ENCODE assay signal across 8 cellular contexts in the genomic region with DNA sequence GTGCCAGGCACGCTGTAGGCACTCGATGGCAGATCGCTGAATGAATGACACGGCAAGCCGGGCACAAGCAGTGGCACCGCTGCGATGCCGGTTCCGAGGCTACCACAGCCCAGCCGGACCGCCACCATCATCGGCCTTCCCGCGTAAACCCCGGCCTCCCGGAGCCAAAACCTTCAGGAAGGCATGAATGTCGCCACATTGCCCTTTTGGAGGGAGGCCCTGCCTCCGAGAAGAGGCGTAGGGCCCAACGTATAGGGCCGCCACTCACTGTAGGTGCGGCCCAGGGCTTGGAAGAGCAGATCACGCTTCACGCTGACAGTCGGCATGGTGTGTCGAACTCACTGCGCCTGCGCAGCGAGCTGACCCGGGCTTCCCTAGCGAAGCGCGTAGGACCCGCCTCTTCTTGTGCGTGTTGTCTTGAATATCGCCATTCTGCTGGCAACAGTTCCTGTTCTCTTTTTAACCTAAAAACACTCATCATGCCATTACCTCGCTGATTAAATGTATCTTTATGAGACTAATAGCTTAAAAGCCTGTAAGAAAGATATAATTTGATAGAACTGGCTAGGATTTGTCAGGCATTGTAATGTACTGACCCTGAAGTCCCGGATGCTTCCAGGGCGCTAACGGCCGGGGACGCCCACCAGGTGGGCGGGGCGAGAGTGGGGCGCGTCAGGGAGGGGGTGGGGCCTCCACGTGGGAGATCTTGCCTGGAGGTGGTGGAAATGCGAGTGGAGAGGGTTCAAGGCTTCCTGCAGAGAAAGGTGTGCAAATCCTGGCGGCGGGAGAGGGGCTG. TPM values are rescaled to one million over a fixed set of nuclear protein-coding genes. Genes with fewer than 3 reads are reported as not detected.
DNase-seq lines count a peak whose midpoint lies in the region; ATAC-seq, FAIRE-seq and TF ChIP-seq lines count a peak whose summit lies in the region.

A gene (minus strand): TSS at position 345 of the 796 bp plus-strand sequence. CDS start 19 bp downstream, at position 326.

- no peaks in the 10 kb centered on the region for H3K9me2 ChIP-seq in SU-DHL-6 (replicated peaks; ENCODE audit: insufficient read depth, low read length)

- H3K4me3 ChIP-seq in SU-DHL-6 (ENCODE audit: insufficient read depth, low read length, poor library complexity, severe bottlenecking) (peak within 1 kb of the TSS; percentile 79), pancreas (peak within 1 kb of the TSS; percentile 91 to 100 (median 98)), tibial artery (peak within 1 kb of the TSS; percentile 84 to 88)

- no peaks in the 10 kb centered on the region for H3K36me3 Mint-ChIP-seq in activated naive CD8-positive, alpha-beta T cell treated with anti-CD3 and anti-CD28 coated beads, Interleukin-2, amount 10 ng/mL, durations not matched to agents 7 days and 5 days

- H4K20me1 ChIP-seq in SU-DHL-6 (ENCODE audit: low read depth, low read length) = no peaks in the 10 kb centered on the region

- peak within 1 kb of the TSS; percentile 99 for H3K4me2 ChIP-seq in SU-DHL-6 (ENCODE audit: low read depth, low read length, poor library complexity, severe bottlenecking)

- peaks cover 54% of the 10 kb centered on the region for H3K79me2 ChIP-seq in SU-DHL-6 (ENCODE audit: insufficient read depth, low read length)

- H3K27me3 ChIP-seq in SU-DHL-6 (ENCODE audit: low read length) (no peaks in the 10 kb centered on the region), pancreas (no peaks in the 10 kb centered on the region), tibial artery (no peaks in the 10 kb centered on the region)

- intact Hi-C loops in Right ventricle myocardium inferior (cut with DNase I) = no loop called here
- intact Hi-C loops in pancreas (cut with DNase I) = no loop called here
- intact Hi-C loops in tibial artery (cut with DNase I; ENCODE audit: low total_unique reads) = no loop called here

- peak within 1 kb of the TSS; percentile 98 for H3K4me3 Mint-ChIP-seq in activated naive CD8-positive, alpha-beta T cell treated with anti-CD3 and anti-CD28 coated beads, Interleukin-2, amount 10 ng/mL, durations not matched to agents 7 days and 5 days

- peak within 1 kb of the TSS; percentile 52 for H2AFZ ChIP-seq in SU-DHL-6 (ENCODE audit: low read depth, low read length, severe bottlenecking)

- peaks cover 20% of the 10 kb centered on the region for H3K4me1 Mint-ChIP-seq in activated naive CD8-positive, alpha-beta T cell treated with anti-CD3 and anti-CD28 coated beads, Interleukin-2, amount 10 ng/mL, durations not matched to agents 7 days and 5 days

- ATAC-seq in HG02678 (IDR thresholded peaks at IDR 0.05; ENCODE audit: unreplicated experiment) (peak; percentile 88), Right ventricle myocardium inferior (peak; percentile 98), pancreas (peak; percentile 97 to 99 (median 97))
- peak; percentile 95 for ATAC-seq in activated naive CD8-positive, alpha-beta T cell treated with anti-CD3 and anti-CD28 coated beads, Interleukin-2, amount 10 ng/mL, durations not matched to agents 7 days and 5 days (ENCODE audit: low read depth)

- FAIRE-seq in pancreas (lab: Jason Lieb, UNC) = peak; percentile 74

- H3K9me3 Mint-ChIP-seq in activated naive CD8-positive, alpha-beta T cell treated with anti-CD3 and anti-CD28 coated beads, Interleukin-2, amount 10 ng/mL, durations not matched to agents 7 days and 5 days = no peaks in the 10 kb centered on the region

- peak; percentile 94 for DNase-seq in NCI-H128 (lab: John Stamatoyannopoulos, UW; ENCODE audit: unreplicated experiment)
- DNase-seq in activated naive CD8-positive, alpha-beta T cell treated with anti-CD3 and anti-CD28 coated beads, Interleukin-2, amount 10 ng/mL, durations not matched to agents 7 days and 5 days = peak; percentile 89
- DNase-seq in Right ventricle myocardium inferior (ENCODE audit: missing footprints) = peak; percentile 99
- peak; percentile 94 to 99 (median 94) for DNase-seq in pancreas
- peak; percentile 94 to 96 for DNase-seq in tibial artery

- H3K36me3 ChIP-seq in SU-DHL-6 (ENCODE audit: low read length) (no peaks in the 10 kb centered on the region), pancreas (no peaks in the 10 kb centered on the region), tibial artery (no peaks in the 10 kb centered on the region)

- H3K9me3 ChIP-seq in SU-DHL-6 (ENCODE audit: insufficient read depth, low read length) (no peaks in the 10 kb centered on the region), pancreas (no peaks in the 10 kb centered on the region), tibial artery (no peaks in the 10 kb centered on the region)

- TF ChIP-seq POLR2A in GM10847 (IDR thresholded peaks at IDR 0.05; ENCODE audit: extremely low read depth, insufficient read length) = peak; percentile 72

- H3K27ac ChIP-seq in SU-DHL-6 (ENCODE audit: low read depth, low read length) (peak within 1 kb of the TSS; percentile 89), pancreas (peak within 1 kb of the TSS; percentile 95 to 97 (median 96)), tibial artery (peak within 1 kb of the TSS; percentile 75 to 81)

- no peaks in the 10 kb centered on the region for H3K27me3 Mint-ChIP-seq in activated naive CD8-positive, alpha-beta T cell treated with anti-CD3 and anti-CD28 coated beads, Interleukin-2, amount 10 ng/mL, durations not matched to agents 7 days and 5 days

- peak within 1 kb of the TSS; percentile 98 for H3K27ac Mint-ChIP-seq in activated naive CD8-positive, alpha-beta T cell treated with anti-CD3 and anti-CD28 coated beads, Interleukin-2, amount 10 ng/mL, durations not matched to agents 7 days and 5 days

- 0 to 1% methylated on average over 50 of the region's 50 CpGs for WGBS in pancreas, 2 donors

- peaks cover 8% of the 10 kb centered on the region for H3F3A ChIP-seq in SU-DHL-6 (ENCODE audit: insufficient read depth)

- H3K4me1 ChIP-seq in pancreas (peaks cover 4 to 25% (median 17%) of the 10 kb centered on the region in 3 donors), tibial artery (peaks cover 0 to 28% (median 22%) of the 10 kb centered on the region in 4 donors)

- TF ChIP-seq CTCF in SU-DHL-6 (IDR thresholded peaks at IDR 0.05; ENCODE audit: insufficient read depth, low read length, poor library complexity, severe bottlenecking) (no peak), pancreas (IDR thresholded peaks at IDR 0.05) (no peak), tibial artery (IDR thresholded peaks at IDR 0.05) (no peak)

- H3K9ac ChIP-seq in SU-DHL-6 (ENCODE audit: low read length) = peak within 1 kb of the TSS; percentile 95

- POLR2A ChIA-PET in activated naive CD8-positive, alpha-beta T cell treated with anti-CD3 and anti-CD28 coated beads, Interleukin-2, amount 10 ng/mL, durations not matched to agents 7 days and 5 days (lab: Charles Lee) = interaction anchor here (0.6 to 0.7 kb wide), 2 partner anchors 204 to 1176 kb away, joined by 3 read pairs; no protein-coding TSS in a partner anchor

RNA-seq across cellular contexts. Expression of the gene that starts here (rescaled TPM):
- 10 to 100 TPM; 16.6 to 17.6 TPM for total RNA-seq in activated naive CD8-positive, alpha-beta T cell treated with anti-CD3 and anti-CD28 coated beads, Interleukin-2, amount 10 ng/mL, durations not matched to agents 7 days and 5 days
- total RNA-seq in Right ventricle myocardium inferior (19.0 TPM), pancreas (10 to 100 TPM in 2 of 6 donors, 1 to 10 TPM in 4; 6.1 to 13.7 (median 8.6) TPM)
- 10 to 100 TPM in 1 of 2 donors, 1 to 10 TPM in 1; 8.6 to 12.1 TPM for polyA plus RNA-seq in pancreas

Comparison
In these comparisons a context has a peak if more than half of its experiments do, and no peak if none do; other contexts are left out.
1. Peak in every context shown above with its lines: DNase-seq, ATAC-seq, H3K4me3 ChIP-seq and H3K27ac ChIP-seq.